10 cellular contexts compared by ENCODE assay signal in the genomic region with DNA sequence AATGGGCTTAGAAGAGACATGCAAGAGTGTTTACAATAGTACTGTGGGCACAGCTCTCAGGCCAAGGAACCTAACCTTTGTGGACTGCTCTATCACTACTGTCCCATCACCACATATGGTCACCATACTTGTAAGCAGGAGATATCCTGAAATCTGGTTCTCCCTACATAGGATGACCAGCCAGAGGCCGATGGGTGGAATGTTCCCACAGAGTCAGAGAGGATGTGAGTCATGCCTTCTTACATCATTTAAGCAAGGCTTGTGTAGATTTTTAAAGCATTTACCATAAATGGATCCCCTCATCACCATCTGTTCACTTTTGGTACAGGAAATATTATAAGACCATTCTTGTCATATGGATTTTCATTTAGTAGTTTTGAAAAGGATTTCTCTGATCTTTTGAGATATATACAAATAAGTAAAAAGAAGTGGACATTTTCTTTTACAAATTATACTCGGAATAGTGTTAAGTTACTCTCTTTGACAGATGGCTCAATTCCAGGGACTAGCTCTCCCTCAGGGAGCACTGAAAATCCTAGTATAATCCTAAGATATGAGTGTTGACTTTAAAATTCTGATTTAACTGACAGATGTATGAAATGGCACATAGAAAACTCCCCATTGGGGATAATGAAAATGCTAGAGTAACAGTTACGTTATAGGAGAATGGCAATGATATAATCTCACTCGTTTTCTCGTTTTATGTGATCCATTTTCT. TPM values are rescaled to one million over a fixed set of nuclear protein-coding genes. Genes with fewer than 3 reads are reported as not detected.
DNase-seq lines count a peak whose midpoint lies in the region; FAIRE-seq and TF ChIP-seq lines count a peak whose summit lies in the region.
"Had no signal": no experiment of that assay in that cellular context is flagged by ENCODE, and none has a peak within 500 bp of the region (broad histone marks: within the 10 kb centered on the region; RNA-seq: fewer than 3 reads in every experiment).

No MANE protein-coding gene starts in this region.

- no peak overlapping the region for H3K4me3 ChIP-seq in fibroblast of villous mesenchyme (ENCODE audit: low read depth, low read length)
- H3K4me3 ChIP-seq in skeletal muscle cell (ENCODE audit: low read depth, low read length) = no peak overlapping the region

- peak; percentile 99 for FAIRE-seq in H54 (lab: Jason Lieb, UNC)

- TF ChIP-seq POLR2A in H54 (IDR thresholded peaks at IDR 0.05; ENCODE audit: low read depth, low read length) = no peak

- TF ChIP-seq CTCF in fibroblast of villous mesenchyme (IDR thresholded peaks at IDR 0.05; ENCODE audit: insufficient read depth, low read depth, low read length) = no peak

- DNase-seq in H54 (ENCODE audit: insufficient read length, low spot score) (peak; percentile 42), SW 1271 (lab: John Stamatoyannopoulos, UW) (peak; percentile 65 to 88), fibroblast of villous mesenchyme (ENCODE audit: low read depth) (peak; percentile 100), skeletal muscle cell (ENCODE audit: low read depth) (peak; percentile 99), NCI-H1436 treated with DMSO at 0.1 percent for 48 hours (lab: John Stamatoyannopoulos, UW) (no peak), NCI-H526 treated with DMSO at 0.1 percent for 48 hours (lab: John Stamatoyannopoulos, UW) (no peak), T-helper 1 cell (no peak), SHP77 treated with DMSO at 0.1 percent for 48 hours (lab: John Stamatoyannopoulos, UW) (no peak)
- DNase-seq: stimulated activated CD4-positive, alpha-beta T cell treated with anti-CD3 and anti-CD28 coated beads, Interleukin-4, amount 100 ng/mL, for 1 hour had no signal

RNA-seq across cellular contexts. Expression of a gene that starts 6.6 kb away (rescaled TPM):
- total RNA-seq in fibroblast of villous mesenchyme = 8.2 and 9.7 TPM in 2 replicates
- total RNA-seq: T-helper 2 cell treated with Interferon-gamma antibody and Interleukin-4, amounts not matched to agents 100 ng/mL and 5 ng/mL, for 36 hours had no signal

Comparison
In these comparisons a context has a peak if more than half of its experiments do, and no peak if none do; other contexts are left out.
1. DNase-seq: peak in H54 (single experiment), SW 1271 (2 of 2), fibroblast of villous mesenchyme (single experiment) and skeletal muscle cell (single experiment); none in NCI-H1436 treated with DMSO at 0.1 percent for 48 hours (single experiment), NCI-H526 treated with DMSO at 0.1 percent for 48 hours (single experiment), T-helper 1 cell (0 of 5) and SHP77 treated with DMSO at 0.1 percent for 48 hours (single experiment).